12 cellular contexts compared by ENCODE assay signal in the genomic region with DNA sequence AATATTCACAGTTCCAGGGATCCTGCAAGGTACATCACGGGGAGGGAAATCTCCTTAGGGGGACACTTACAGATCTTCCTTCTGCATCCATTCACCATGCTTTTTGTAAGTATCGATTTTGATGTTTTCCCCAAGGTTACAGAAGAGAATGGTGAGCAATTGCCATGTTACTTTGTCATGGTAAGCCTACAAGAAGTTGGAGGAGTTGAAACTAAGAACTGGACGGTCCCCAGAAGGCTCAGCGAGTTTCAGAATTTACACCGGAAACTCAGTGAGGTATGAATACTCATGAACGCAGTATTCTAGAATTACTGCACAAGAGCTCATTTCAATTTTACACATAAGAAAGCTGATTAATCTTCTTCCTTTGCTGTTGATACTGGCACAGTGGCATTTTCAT. TPM values are rescaled to one million over a fixed set of nuclear protein-coding genes. Genes with fewer than 3 reads are reported as not detected.
DNase-seq lines count a peak whose midpoint lies in the region; ATAC-seq and TF ChIP-seq lines count a peak whose summit lies in the region.
"Had no signal": no experiment of that assay in that cellular context is flagged by ENCODE, and none has a peak within 500 bp of the region (broad histone marks: within the 10 kb centered on the region; RNA-seq: fewer than 3 reads in every experiment).

No MANE protein-coding gene starts in this region.

- peaks cover 12 to 18% of the 10 kb centered on the region in 2 donors for H3K4me1 ChIP-seq in thyroid gland
- H3K4me1 ChIP-seq in GM23248 (ENCODE audit: insufficient read depth) = peaks cover 17% of the 10 kb centered on the region

- ATAC-seq in GM19035 (IDR thresholded peaks at IDR 0.05; ENCODE audit: unreplicated experiment) (peak; percentile 70), HG02642 (IDR thresholded peaks at IDR 0.05; ENCODE audit: poor library complexity, unreplicated experiment) (peak; percentile 55), HG03521 (IDR thresholded peaks at IDR 0.05; ENCODE audit: unreplicated experiment) (peak; percentile 79)

- H3K9me3 ChIP-seq in thyroid gland (no peaks in the 10 kb centered on the region), GM23248 (ENCODE audit: low read depth) (no peaks in the 10 kb centered on the region)

- H3K9ac ChIP-seq in GM23248 = no peak overlapping the region

- H3K4me3 ChIP-seq in thyroid gland (replicated peaks in 1 of 3) (no peak overlapping the region), GM23248 (no peak overlapping the region)
- H3K4me3 ChIP-seq: SK-N-MC had no signal

- H3K27me3 ChIP-seq in thyroid gland (no peaks in the 10 kb centered on the region), GM23248 (replicated peaks; ENCODE audit: insufficient read depth) (no peaks in the 10 kb centered on the region)

- intact Hi-C loops in thyroid gland (cut with DNase I) = no loop called here

- H3K4me2 ChIP-seq in GM23248 (ENCODE audit: unreplicated experiment) = no peak overlapping the region

- H3K36me3 ChIP-seq in thyroid gland (peaks cover 0 to 10% of the 10 kb centered on the region in 2 donors), GM23248 (ENCODE audit: low read depth) (peaks cover 18% of the 10 kb centered on the region)

- H4K20me1 ChIP-seq in GM23248 (ENCODE audit: insufficient read depth) = no peaks in the 10 kb centered on the region

- in situ Hi-C loops in GM23248 (cut with MboI) = no loop called here

- H3K9me2 ChIP-seq in GM23248 (ENCODE audit: insufficient read depth) = no peaks in the 10 kb centered on the region

- TF ChIP-seq CTCF in GM10266 (IDR thresholded peaks at IDR 0.05; ENCODE audit: control insufficient read depth, insufficient read depth, low read depth, missing control alignments) (no peak), thyroid gland (IDR thresholded peaks at IDR 0.05) (no peak)

- peaks cover 13% of the 10 kb centered on the region for H3K79me2 ChIP-seq in GM23248 (ENCODE audit: insufficient read depth)

- no peak overlapping the region for H3K27ac ChIP-seq in thyroid gland
- no peak overlapping the region for H3K27ac ChIP-seq in GM23248
- H3K27ac ChIP-seq: SK-N-MC had no signal

- DNase-seq in GM10266 (ENCODE audit: extremely low spot score) (peak; percentile 44), thyroid gland (no peak), GDM1 (lab: John Stamatoyannopoulos, UW) (no peak), GM23248 (no peak), iPS-NIHi11 (ENCODE audit: low spot score) (no peak)
- DNase-seq: activated CD4-positive, alpha-beta T cell treated with anti-CD3 and anti-CD28 coated beads for 48 hours; amniotic stem cell; NCI-H748 treated with DMSO at 0.1 percent for 48 hours had no signal

- no peak for TF ChIP-seq POLR2A in thyroid gland (IDR thresholded peaks at IDR 0.05)

- 96 to 99% methylated on average over 6 of the region's 6 CpGs for WGBS in thyroid gland, 2 donors
- 98 to 99% methylated on average over 6 of the region's 6 CpGs for WGBS in GM23248 (ENCODE audit: low coverage in 1 of 2, low lambda C conversion rate in 2 of 2, missing lambda C conversion rate in 2 of 2), 2 experiments

- H2AFZ ChIP-seq in GM23248 = no peak overlapping the region

- H3F3A ChIP-seq in GM23248 (ENCODE audit: insufficient read depth) = peaks cover 17% of the 10 kb centered on the region

RNA-seq across cellular contexts. Expression of a gene that starts 53.9 kb away (rescaled TPM):
- total RNA-seq in thyroid gland = 1 to 10 TPM; 1.4 to 3.1 (median 2.3) TPM
- 0.13 TPM in 1 of 2 replicates, not detected in the other for total RNA-seq in GM23248 (2014; rRNA removed; shearing (Covaris generic))
- 0.67 and 0.76 TPM in 2 replicates for polyA plus RNA-seq in GM23248 (2016; fragmentation: Nextera tagmentation; extraction: Ambion mirVana)

RNA-seq across cellular contexts. Expression of a gene that starts 54.8 kb away (rescaled TPM):
- 10 to 100 TPM in 2 of 4 donors, 1 to 10 TPM in 2; 3.8 to 17.1 (median 9.8) TPM for total RNA-seq in thyroid gland
- 4.4 and 11.1 TPM in 2 replicates for total RNA-seq in GM23248 (2014; rRNA removed; shearing (Covaris generic))
- 17.6 and 19.0 TPM in 2 replicates for polyA plus RNA-seq in GM23248 (2016; fragmentation: Nextera tagmentation; extraction: Ambion mirVana)
